8 cellular contexts compared by ENCODE assay signal in genomic region chr5:33850100-33850594, GRCh38. TPM values are rescaled to one million over a fixed set of nuclear protein-coding genes. Genes with fewer than 3 reads are reported as not detected.
DNase-seq lines count a peak whose midpoint lies in the region; ATAC-seq and TF ChIP-seq lines count a peak whose summit lies in the region.

No MANE protein-coding gene starts in this region.

- CTCF ChIA-PET in Calu3 (lab: Charles Lee), result no interaction called here
- CTCF ChIA-PET in activated CD8-positive, alpha-beta T cell treated with anti-CD3 and anti-CD28 coated beads, Interleukin-2, amount 10 ng/mL, durations not matched to agents 7 days and 5 days (lab: Charles Lee), result interaction anchor here (1.5 to 1.9 kb wide), 2 partner anchors 9 to 120 kb away, joined by 4 to 5 read pairs; no protein-coding TSS in a partner anchor

- no peaks in the 10 kb centered on the region for H3K9me3 Mint-ChIP-seq in Calu3 (ENCODE audit: low read depth, unreplicated experiment)
- no peaks in the 10 kb centered on the region for H3K9me3 Mint-ChIP-seq in activated CD8-positive, alpha-beta T cell treated with anti-CD3 and anti-CD28 coated beads, Interleukin-2, amount 10 ng/mL, durations not matched to agents 7 days and 5 days (ENCODE audit: insufficient read depth)

- H3K4me3 Mint-ChIP-seq in Calu3 (ENCODE audit: low read depth, unreplicated experiment), result no peak overlapping the region
- peak overlapping the region; percentile 40 for H3K4me3 Mint-ChIP-seq in activated CD8-positive, alpha-beta T cell treated with anti-CD3 and anti-CD28 coated beads, Interleukin-2, amount 10 ng/mL, durations not matched to agents 7 days and 5 days

- ATAC-seq in GM19467 (IDR thresholded peaks at IDR 0.05; ENCODE audit: unreplicated experiment) (peak; percentile 95), HG03460 (IDR thresholded peaks at IDR 0.05; ENCODE audit: unreplicated experiment) (peak; percentile 93), esophagus mucosa (no peak)
- ATAC-seq in activated CD8-positive, alpha-beta T cell treated with anti-CD3 and anti-CD28 coated beads, Interleukin-2, amount 10 ng/mL, durations not matched to agents 7 days and 5 days, result peak; percentile 72

- no peaks in the 10 kb centered on the region for H3K27me3 Mint-ChIP-seq in Calu3 (ENCODE audit: unreplicated experiment)
- H3K27me3 Mint-ChIP-seq in activated CD8-positive, alpha-beta T cell treated with anti-CD3 and anti-CD28 coated beads, Interleukin-2, amount 10 ng/mL, durations not matched to agents 7 days and 5 days (ENCODE audit: low read depth), result peaks cover 25% of the 10 kb centered on the region

- BruUV-seq in Calu3 (replicated peaks; lab: Mats Ljungman, UMichigan), result no TSS peak

- peaks cover 8% of the 10 kb centered on the region for H3K4me1 Mint-ChIP-seq in Calu3 (ENCODE audit: low read depth, unreplicated experiment)
- peaks cover 9% of the 10 kb centered on the region for H3K4me1 Mint-ChIP-seq in activated CD8-positive, alpha-beta T cell treated with anti-CD3 and anti-CD28 coated beads, Interleukin-2, amount 10 ng/mL, durations not matched to agents 7 days and 5 days (ENCODE audit: low read depth)

- no peaks in the 10 kb centered on the region for H3K36me3 Mint-ChIP-seq in Calu3 (ENCODE audit: insufficient read depth, unreplicated experiment)
- H3K36me3 Mint-ChIP-seq in activated CD8-positive, alpha-beta T cell treated with anti-CD3 and anti-CD28 coated beads, Interleukin-2, amount 10 ng/mL, durations not matched to agents 7 days and 5 days (ENCODE audit: low read depth), result peaks cover 2% of the 10 kb centered on the region

- peak overlapping the region; percentile 30 for H3K27ac Mint-ChIP-seq in Calu3 (ENCODE audit: unreplicated experiment)
- H3K27ac Mint-ChIP-seq in activated CD8-positive, alpha-beta T cell treated with anti-CD3 and anti-CD28 coated beads, Interleukin-2, amount 10 ng/mL, durations not matched to agents 7 days and 5 days, result peak overlapping the region; percentile 74

- peak; percentile 13 for DNase-seq in Calu3
- peak; percentile 65 for DNase-seq in activated CD8-positive, alpha-beta T cell treated with anti-CD3 and anti-CD28 coated beads, Interleukin-2, amount 10 ng/mL, durations not matched to agents 7 days and 5 days
- peak; percentile 54 to 58 for DNase-seq in lung microvascular endothelial cell (ENCODE audit: low read depth in 2 of 2)
- DNase-seq in NAMALWA (ENCODE audit: low spot score), result no peak
- no peak for DNase-seq in DMS 273 treated with DMSO at 0.1 percent for 48 hours (lab: John Stamatoyannopoulos, UW)

- POLR2A ChIA-PET in activated CD8-positive, alpha-beta T cell treated with anti-CD3 and anti-CD28 coated beads, Interleukin-2, amount 10 ng/mL, durations not matched to agents 7 days and 5 days (lab: Charles Lee), result no interaction called here

- TF ChIP-seq CTCF in Calu3 (IDR thresholded peaks at IDR 0.05; ENCODE audit: unreplicated experiment), result no peak

- intact Hi-C loops in Calu3 (cut with micrococcal nuclease; ENCODE audit: unreplicated experiment), result no loop called here

RNA-seq across cellular contexts. Expression of gene ADAMTS12, which starts 41.6 kb away (rescaled TPM):
- total RNA-seq in Calu3 (2022) (1.2 TPM in 2 replicates), lung microvascular endothelial cell (0.65 and 3.2 TPM in 2 replicates), esophagus mucosa (0.52 TPM)
- not detected for total RNA-seq in activated CD8-positive, alpha-beta T cell treated with anti-CD3 and anti-CD28 coated beads, Interleukin-2, amount 10 ng/mL, durations not matched to agents 7 days and 5 days

Comparison
In these comparisons a context has a peak if more than half of its experiments do, and no peak if none do; other contexts are left out.
1. DNase-seq: peak in Calu3 (single experiment), activated CD8-positive, alpha-beta T cell treated with anti-CD3 and anti-CD28 coated beads, Interleukin-2, amount 10 ng/mL, durations not matched to agents 7 days and 5 days (single experiment) and lung microvascular endothelial cell (2 of 2); none in NAMALWA (single experiment) and DMS 273 treated with DMSO at 0.1 percent for 48 hours (single experiment).